ENCODE assay signal across 1 cellular context in genomic region chr1:34859442-34860200, GRCh38.
TF ChIP-seq lines count a peak whose summit lies in the region.

Gene SMIM12 (minus strand): TSS chr1:34859749. CDS start chr1:34855977, 3,772 bp downstream.

TF ChIP-seq in HepG2, 621 proteins besides CTCF, POLR2A, EP300 and RAD21 (continued from another document and continues in another):
- TF ChIP-seq KIAA2018 (CRISPR knock-in tag; IDR thresholded peaks at IDR 0.05; ENCODE audit: borderline replicate concordance), result peak; percentile 71; the same call in 1 of the 2 replicates
- peak; percentile 69; the same call in 1 of the 2 replicates for TF ChIP-seq ZMAT3 (CRISPR knock-in tag; conservative IDR thresholded peaks at IDR 0.05)
- TF ChIP-seq SKIL (CRISPR knock-in tag; IDR thresholded peaks at IDR 0.05; ENCODE audit: borderline replicate concordance), result 0 out of 2 replicates have a peak, but pooled peaks have one; percentile 12
- peak; percentile 79; the same call in 1 of the 2 replicates for TF ChIP-seq ZNF546 (CRISPR knock-in tag; conservative IDR thresholded peaks at IDR 0.05)
- TF ChIP-seq ZNF883 (CRISPR knock-in tag; IDR thresholded peaks at IDR 0.05; ENCODE audit: not compliant biosample characterization), result peak; percentile 28
- peak; percentile 83; the same call in 1 of the 2 replicates for TF ChIP-seq FOXC1 (CRISPR knock-in tag; IDR thresholded peaks at IDR 0.05; ENCODE audit: borderline replicate concordance)
- TF ChIP-seq MTF2 (CRISPR knock-in tag; IDR thresholded peaks at IDR 0.05; ENCODE audit: borderline replicate concordance), result peak; percentile 89
- peak; percentile 92 for TF ChIP-seq REL (CRISPR knock-in tag; conservative IDR thresholded peaks at IDR 0.05)
- peak; percentile 55; the same call in 1 of the 2 replicates for TF ChIP-seq HCFC1 (IDR thresholded peaks at IDR 0.05; ENCODE audit: low read depth, low read length)
- peak; percentile 79; the same call in 1 of the 2 replicates for TF ChIP-seq ZNF275 (CRISPR knock-in tag; IDR thresholded peaks at IDR 0.05; ENCODE audit: borderline replicate concordance)
- peak; percentile 76 for TF ChIP-seq ZHX2 (IDR thresholded peaks at IDR 0.05; ENCODE audit: low read depth)
- no peak for TF ChIP-seq ZHX2 (CRISPR knock-in tag; IDR thresholded peaks at IDR 0.05; ENCODE audit: borderline replicate concordance)
- peak; percentile 94 for TF ChIP-seq ZNF501 (CRISPR knock-in tag; IDR thresholded peaks at IDR 0.05)
- TF ChIP-seq YY1 (IDR thresholded peaks at IDR 0.05; ENCODE audit: insufficient read depth, insufficient replicate concordance, low read depth, low read length), result peak; percentile 75
- TF ChIP-seq KLF12 (CRISPR knock-in tag; IDR thresholded peaks at IDR 0.05; ENCODE audit: borderline replicate concordance), result peak; percentile 96
- no peak for TF ChIP-seq ZNF605 (CRISPR knock-in tag; IDR thresholded peaks at IDR 0.05)
- 0 out of 2 replicates have a peak, but pooled peaks have one; percentile 41 for TF ChIP-seq RNF219 (CRISPR knock-in tag; IDR thresholded peaks at IDR 0.05)
- TF ChIP-seq ZSCAN29 (CRISPR knock-in tag; conservative IDR thresholded peaks at IDR 0.05), result peak; percentile 45; the same call in 1 of the 2 replicates
- no peak for TF ChIP-seq CEBPB (IDR thresholded peaks at IDR 0.05; ENCODE audit: borderline replicate concordance, low read depth, low read length)
- peak; percentile 71 to 89; a peak in 3 of 4 replicates for TF ChIP-seq NR2F1 (CRISPR knock-in tag; IDR thresholded peaks at IDR 0.05)
- TF ChIP-seq TAF1 (CRISPR knock-in tag; IDR thresholded peaks at IDR 0.05), result peak; percentile 94
- TF ChIP-seq ZNF644 (CRISPR knock-in tag; IDR thresholded peaks at IDR 0.05; ENCODE audit: low read depth), result peak; percentile 70
- TF ChIP-seq SMAD3 (CRISPR knock-in tag; IDR thresholded peaks at IDR 0.05), result 0 out of 2 replicates have a peak, but pooled peaks have one; percentile 43
- peak; percentile 78 for TF ChIP-seq ESRRA (CRISPR knock-in tag; IDR thresholded peaks at IDR 0.05; ENCODE audit: low read depth)
- no peak for TF ChIP-seq ZBTB4 (CRISPR knock-in tag; IDR thresholded peaks at IDR 0.05; ENCODE audit: borderline replicate concordance)
- 0 out of 2 replicates have a peak, but pooled peaks have one; percentile 56 for TF ChIP-seq HOXA9 (CRISPR knock-in tag; IDR thresholded peaks at IDR 0.05; ENCODE audit: borderline replicate concordance)
- TF ChIP-seq MXD1 (CRISPR knock-in tag; IDR thresholded peaks at IDR 0.05), result peak; percentile 83
- peak; percentile 71; the same call in 1 of the 2 replicates for TF ChIP-seq ZNF879 (CRISPR knock-in tag; IDR thresholded peaks at IDR 0.05)
- TF ChIP-seq FOXO1 (CRISPR knock-in tag; IDR thresholded peaks at IDR 0.05), result peak; percentile 19; the same call in 1 of the 2 replicates
